24 cellular contexts compared by ENCODE assay signal in genomic region chr5:68110264-68110663, GRCh38.
"Had no signal": no experiment of that assay in that cellular context is flagged by ENCODE, and none has a peak within 500 bp of the region (broad histone marks: within the 10 kb centered on the region; RNA-seq: fewer than 3 reads in every experiment).

No MANE protein-coding gene starts in this region.

- ATAC-seq: activated T-helper 17 cell treated with anti-CD3 and anti-CD28 coated beads, Interleukin-2, amount 50 U/mL, for 72 hours; foreskin keratinocyte; left lung; natural killer cell; psoas muscle; WTC11 had no signal

- H3K4me3 Mint-ChIP-seq: activated naive CD8-positive, alpha-beta T cell; activated T-helper 17 cell treated with anti-CD3 and anti-CD28 coated beads, Interleukin-2, amount 50 U/mL, for 72 hours; mesothelial cell of epicardium; natural killer cell; WTC11 had no signal

- H3K4me1 Mint-ChIP-seq: activated T-helper 17 cell treated with anti-CD3 and anti-CD28 coated beads, Interleukin-2, amount 50 U/mL, for 72 hours; natural killer cell had no signal

- H3K27me3 ChIP-seq: adrenal gland, ascending aorta, brain microvascular endothelial cell, foreskin keratinocyte, left lung, right atrium auricular region, spleen, testis, uterus had no signal

- H3K9me3 Mint-ChIP-seq: activated T-helper 17 cell treated with anti-CD3 and anti-CD28 coated beads, Interleukin-2, amount 50 U/mL, for 72 hours; natural killer cell had no signal

- H3K27ac Mint-ChIP-seq: activated naive CD8-positive, alpha-beta T cell; activated T-helper 17 cell treated with anti-CD3 and anti-CD28 coated beads, Interleukin-2, amount 50 U/mL, for 72 hours; mesothelial cell of epicardium; natural killer cell; WTC11 had no signal

- H3K36me3 ChIP-seq: adrenal gland, ascending aorta, brain microvascular endothelial cell, left lung, right atrium auricular region, spleen, uterus had no signal

- H3K4me1 ChIP-seq: adrenal gland, ascending aorta, foreskin keratinocyte, left lung, psoas muscle, right atrium auricular region, spleen, testis, uterus had no signal

- H3K27me3 Mint-ChIP-seq: activated T-helper 17 cell treated with anti-CD3 and anti-CD28 coated beads, Interleukin-2, amount 50 U/mL, for 72 hours had no signal

- H3K36me3 Mint-ChIP-seq: activated naive CD8-positive, alpha-beta T cell; natural killer cell had no signal

- H3K9me3 ChIP-seq: adrenal gland, psoas muscle, testis, uterus had no signal

- H3K4me3 ChIP-seq: adrenal gland, ascending aorta, left lung, lung, psoas muscle, right atrium auricular region, spleen, testis, uterus had no signal

- DNase-seq: activated T-cell treated with anti-CD3 and anti-CD28 coated beads, Interleukin-2, amount 50 U/mL, for 1 hour; adrenal gland; brain microvascular endothelial cell; central memory CD4-positive, alpha-beta T cell; dermis blood vessel endothelial cell; effector CD8-positive, alpha-beta T cell; foreskin keratinocyte; kidney; left lung; natural killer cell; psoas muscle; spleen; stimulated activated CD4-positive, alpha-beta T cell treated with anti-CD3 and anti-CD28 coated beads, Interleukin-4, amount 100 ng/mL, for 1 hour; stimulated activated naive CD4-positive, alpha-beta T cell; testis; trophoblast cell; uterus had no signal
